ENCODE assay signal across 8 cellular contexts in the genomic region with DNA sequence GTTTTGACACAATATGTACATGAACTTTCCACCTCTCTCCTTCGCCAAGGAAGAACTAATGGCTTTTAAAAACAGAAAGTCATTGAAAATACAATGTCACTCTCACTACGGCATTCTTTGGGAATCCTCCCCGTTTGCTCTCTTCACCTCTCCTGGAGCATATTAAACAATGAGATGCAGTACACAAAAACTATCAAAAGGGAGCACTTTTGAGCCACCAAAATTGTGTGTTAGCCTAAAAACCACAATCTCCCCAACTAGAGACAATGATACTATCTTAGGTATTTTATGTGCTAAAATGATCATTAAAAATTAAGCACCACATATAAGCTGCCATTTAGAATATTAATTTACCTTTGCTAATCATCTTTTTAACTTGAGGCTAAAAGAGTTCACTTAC.
A peak's percentile ranks its signal among the peaks of the same experiment; 100 is the strongest.
DNase-seq lines count a peak whose midpoint lies in the region; ATAC-seq, FAIRE-seq and TF ChIP-seq lines count a peak whose summit lies in the region.

No MANE protein-coding gene starts in this region.

- peak; percentile 42 for TF ChIP-seq CTCF in AG04449 (IDR thresholded peaks at IDR 0.05; ENCODE audit: insufficient read depth, low read length, missing control alignments)
- TF ChIP-seq CTCF in bronchial epithelial cell (IDR thresholded peaks at IDR 0.05; ENCODE audit: insufficient read depth, low read length, severe bottlenecking) = peak; percentile 9

- H3K36me3 ChIP-seq in bronchial epithelial cell (ENCODE audit: control insufficient read depth, insufficient read depth, low read length) = no peaks in the 10 kb centered on the region

- POLR2A ChIA-PET in AG04449 (lab: Yijun Ruan, JAX) = no interaction called here

- no peak overlapping the region for H3K4me3 ChIP-seq in AG04449 (ENCODE audit: low read depth, low read length)
- no peak overlapping the region for H3K4me3 ChIP-seq in bronchial epithelial cell (ENCODE audit: low read depth, low read length)

- CTCF ChIA-PET in AG04449 (lab: Yijun Ruan, JAX) = interaction anchor here (0.7 to 2.5 kb wide), 8 partner anchors 21 to 573 kb away, joined by 3 to 26 read pairs (median 4); no protein-coding TSS in a partner anchor

- DNase-seq in AG04449 (ENCODE audit: low read depth, low spot score) = no peak
- peak; percentile 75 for DNase-seq in NCI-H1694 treated with DMSO at 0.1 percent for 48 hours (lab: John Stamatoyannopoulos, UW)
- DNase-seq in bronchial epithelial cell (ENCODE audit: low read depth) = peak; percentile 21
- peak; percentile 35 for DNase-seq in putamen (ENCODE audit: low spot score)
- no peak for DNase-seq in NCI-H128 (lab: John Stamatoyannopoulos, UW; ENCODE audit: unreplicated experiment)
- no peak for DNase-seq in activated CD4-positive, CD25-positive, alpha-beta regulatory T cell treated with anti-CD3 and anti-CD28 coated beads, Interleukin-2, amount 50 U/mL, for 72 hours
- DNase-seq in activated CD4-positive, alpha-beta T cell treated with anti-CD3 and anti-CD28 coated beads for 1 hour = no peak

- H3K27me3 ChIP-seq in bronchial epithelial cell (ENCODE audit: control insufficient read depth, insufficient read depth, low read length) = no peaks in the 10 kb centered on the region

- FAIRE-seq in bronchial epithelial cell (lab: Jason Lieb, UNC) = no peak

- peak; percentile 64 for ATAC-seq in GM18870 (IDR thresholded peaks at IDR 0.05; ENCODE audit: unreplicated experiment)

Comparison
In these comparisons a context has a peak if more than half of its experiments do, and no peak if none do; other contexts are left out.
1. DNase-seq: peak in NCI-H1694 treated with DMSO at 0.1 percent for 48 hours (single experiment), bronchial epithelial cell (single experiment) and putamen (single experiment); none in AG04449 (single experiment), NCI-H128 (single experiment), activated CD4-positive, CD25-positive, alpha-beta regulatory T cell treated with anti-CD3 and anti-CD28 coated beads, Interleukin-2, amount 50 U/mL, for 72 hours (single experiment) and activated CD4-positive, alpha-beta T cell treated with anti-CD3 and anti-CD28 coated beads for 1 hour (single experiment).